In the genomic region with DNA sequence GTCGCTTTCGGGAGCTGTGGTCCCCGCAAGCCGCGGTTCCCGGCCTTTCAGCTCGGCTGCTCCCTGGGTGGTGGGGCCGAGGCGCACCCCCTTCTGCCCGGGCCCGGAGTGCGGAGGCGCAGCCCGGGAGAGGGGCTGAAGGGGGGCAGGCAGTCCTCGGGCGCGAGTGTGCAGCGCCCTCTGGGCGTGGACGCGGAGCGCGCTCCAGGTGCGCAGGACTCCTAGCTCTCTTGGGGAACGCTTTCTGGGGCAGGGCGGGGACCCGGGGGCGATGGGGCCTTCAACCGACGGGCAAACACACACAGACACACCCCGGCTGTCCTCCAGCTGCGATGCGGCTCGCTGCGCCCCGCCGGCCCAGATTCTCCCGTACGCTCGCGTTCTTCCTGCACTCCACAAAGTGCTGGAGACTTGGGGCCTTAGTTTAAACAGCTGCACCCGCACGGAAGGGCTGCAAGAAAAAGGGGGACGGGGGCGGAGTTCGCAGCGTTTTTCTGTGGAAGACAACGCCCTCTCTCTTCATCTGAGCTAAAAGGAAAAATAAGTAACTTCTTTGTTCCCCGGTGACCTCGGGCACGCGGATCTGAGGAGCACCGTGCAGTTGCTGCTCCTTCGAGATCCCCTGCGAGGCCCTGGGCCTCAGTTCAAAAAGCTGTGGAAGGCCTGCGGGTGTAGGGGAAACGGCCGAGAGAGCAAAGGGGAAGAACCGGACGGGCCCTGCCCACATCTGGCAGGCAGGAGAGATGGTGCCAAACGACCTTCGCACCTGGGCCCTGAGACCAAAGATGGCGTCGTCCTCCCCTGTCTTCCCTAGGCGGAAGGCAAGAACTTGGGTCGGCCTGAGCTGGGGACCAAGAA, we compare ENCODE assay signal across 2 cellular contexts.
TF ChIP-seq lines count a peak whose summit lies in the region.

No MANE protein-coding gene starts in this region.

TF ChIP-seq in HEK293, 187 proteins besides CTCF, POLR2A, EP300 and RAD21 (continues in another document):
- TF ChIP-seq OSR2 (tag by site-specific recombination; IDR thresholded peaks at IDR 0.05), result peak; percentile 75
- peak; percentile 56; the same call in 1 of the 2 replicates for TF ChIP-seq KLF16 (tag by site-specific recombination; IDR thresholded peaks at IDR 0.05)
- no peak for TF ChIP-seq ZNF148 (tag by site-specific recombination; IDR thresholded peaks at IDR 0.05; ENCODE audit: borderline replicate concordance)
- peak; percentile 87 for TF ChIP-seq ZNF335 (tag by site-specific recombination; conservative IDR thresholded peaks at IDR 0.05)
- TF ChIP-seq SP2 (tag by site-specific recombination; IDR thresholded peaks at IDR 0.05), result peak; percentile 21; the same call in 1 of the 2 replicates
- TF ChIP-seq KLF10 (tag by site-specific recombination; IDR thresholded peaks at IDR 0.05), result peak; percentile 68
- TF ChIP-seq, protein P1, sequence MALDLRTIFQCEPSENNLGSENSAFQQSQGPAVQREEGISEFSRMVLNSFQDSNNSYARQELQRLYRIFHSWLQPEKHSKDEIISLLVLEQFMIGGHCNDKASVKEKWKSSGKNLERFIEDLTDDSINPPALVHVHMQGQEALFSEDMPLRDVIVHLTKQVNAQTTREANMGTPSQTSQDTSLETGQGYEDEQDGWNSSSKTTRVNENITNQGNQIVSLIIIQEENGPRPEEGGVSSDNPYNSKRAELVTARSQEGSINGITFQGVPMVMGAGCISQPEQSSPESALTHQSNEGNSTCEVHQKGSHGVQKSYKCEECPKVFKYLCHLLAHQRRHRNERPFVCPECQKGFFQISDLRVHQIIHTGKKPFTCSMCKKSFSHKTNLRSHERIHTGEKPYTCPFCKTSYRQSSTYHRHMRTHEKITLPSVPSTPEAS (tag by site-specific recombination; IDR thresholded peaks at IDR 0.05), result no peak
- peak; percentile 40; the same call in 1 of the 2 replicates for TF ChIP-seq ZNF2 (tag by site-specific recombination; IDR thresholded peaks at IDR 0.05)
- no peak for TF ChIP-seq ZBTB49 (tag by site-specific recombination; IDR thresholded peaks at IDR 0.05; ENCODE audit: low read depth)
- TF ChIP-seq ZFP37 (tag by site-specific recombination; IDR thresholded peaks at IDR 0.05), result peak; percentile 62; the same call in 1 of the 2 replicates
- peak; percentile 31; the same call in 1 of the 2 replicates for TF ChIP-seq SP7 (tag by site-specific recombination; IDR thresholded peaks at IDR 0.05)
- 0 out of 2 replicates have a peak, but pooled peaks have one; percentile 19 for TF ChIP-seq HOXC10 (CRISPR knock-in tag; IDR thresholded peaks at IDR 0.05)
- TF ChIP-seq ZBTB8A (tag by site-specific recombination; IDR thresholded peaks at IDR 0.05), result peak; percentile 98
- no peak for TF ChIP-seq ZBTB21 (tag by site-specific recombination; IDR thresholded peaks at IDR 0.05)
- TF ChIP-seq ZNF341 (tag by site-specific recombination; IDR thresholded peaks at IDR 0.05; ENCODE audit: low read depth), result 0 out of 2 replicates have a peak, but pooled peaks have one; percentile 58
- no peak for TF ChIP-seq GFI1B (tag by site-specific recombination; IDR thresholded peaks at IDR 0.05)
- TF ChIP-seq ZNF501 (tag by site-specific recombination; IDR thresholded peaks at IDR 0.05), result peak; percentile 56; the same call in 1 of the 2 replicates
- TF ChIP-seq ZBTB10 (tag by site-specific recombination; IDR thresholded peaks at IDR 0.05), result peak; percentile 69; the same call in 1 of the 2 replicates
- 0 out of 2 replicates have a peak, but pooled peaks have one; percentile 26 for TF ChIP-seq ZNF76 (tag by site-specific recombination; IDR thresholded peaks at IDR 0.05; ENCODE audit: borderline replicate concordance, low read depth)

TF ChIP-seq in endothelial cell of umbilical vein, 7 proteins besides CTCF, POLR2A, EP300 and RAD21:
- TF ChIP-seq FOS (IDR thresholded peaks at IDR 0.05; ENCODE audit: borderline replicate concordance, insufficient read depth, low read length) (no peak), GATA2 (IDR thresholded peaks at IDR 0.05; ENCODE audit: insufficient read depth, insufficient read length, low read depth, low read length) (no peak), JUN (IDR thresholded peaks at IDR 0.05; ENCODE audit: borderline replicate concordance, insufficient read depth, insufficient read length, low read depth) (no peak), EZH2 (IDR thresholded peaks at IDR 0.05; ENCODE audit: borderline replicate concordance, low read depth, low read length, severe bottlenecking) (no peak), MYC (IDR thresholded peaks at IDR 0.05; ENCODE audit: low read depth, low read length) (no peak)
